ENCODE assay signal across 1 cellular context in genomic region chr7:158587425-158588084, GRCh38.
TF ChIP-seq lines count a peak whose summit lies in the region.

PTPRN2 (minus strand) TSS chr7:158587823.

TF ChIP-seq in HepG2, 621 proteins besides CTCF, POLR2A, EP300 and RAD21 (continued from another document and continues in another):
- no peak for TF ChIP-seq KLF16 (CRISPR knock-in tag; IDR thresholded peaks at IDR 0.05)
- no peak for TF ChIP-seq KLF13 (CRISPR knock-in tag; IDR thresholded peaks at IDR 0.05)
- no peak for TF ChIP-seq TEAD3 (CRISPR knock-in tag; optimal IDR thresholded peaks at IDR 0.05; ENCODE audit: borderline replicate concordance)
- TF ChIP-seq NR1H2 (CRISPR knock-in tag; IDR thresholded peaks at IDR 0.05; ENCODE audit: borderline replicate concordance, low read depth) = no peak
- no peak for TF ChIP-seq TCF7L2 (IDR thresholded peaks at IDR 0.05; ENCODE audit: low read depth, low read length)
- no peak for TF ChIP-seq ATF4 (CRISPR knock-in tag; IDR thresholded peaks at IDR 0.05)
- no peak for TF ChIP-seq ZBTB34 (CRISPR knock-in tag; IDR thresholded peaks at IDR 0.05)
- no peak for TF ChIP-seq MTF2 (CRISPR knock-in tag; IDR thresholded peaks at IDR 0.05; ENCODE audit: borderline replicate concordance)
- TF ChIP-seq CHD2 (IDR thresholded peaks at IDR 0.05; ENCODE audit: low read depth, low read length) = 0 out of 2 replicates have a peak, but pooled peaks have one; percentile 58
- no peak for TF ChIP-seq ZNF616 (CRISPR knock-in tag; IDR thresholded peaks at IDR 0.05; ENCODE audit: low read depth)
- no peak for TF ChIP-seq MAZ (IDR thresholded peaks at IDR 0.05; ENCODE audit: borderline replicate concordance, low read depth, low read length)
- no peak for TF ChIP-seq MAZ (CRISPR knock-in tag; IDR thresholded peaks at IDR 0.05; ENCODE audit: low read depth)
- TF ChIP-seq ZBTB25 (CRISPR knock-in tag; IDR thresholded peaks at IDR 0.05) = no peak
- TF ChIP-seq HNF1B (CRISPR knock-in tag; IDR thresholded peaks at IDR 0.05) = no peak
- TF ChIP-seq ZBTB43 (CRISPR knock-in tag; conservative IDR thresholded peaks at IDR 0.05) = 0 out of 2 replicates have a peak, but pooled peaks have one; percentile 34
- TF ChIP-seq ERF (CRISPR knock-in tag; IDR thresholded peaks at IDR 0.05) = 0 out of 2 replicates have a peak, but pooled peaks have one; percentile 13
- peak; percentile 46; the same call in 1 of the 3 replicates for TF ChIP-seq MXI1 (IDR thresholded peaks at IDR 0.05; ENCODE audit: borderline replicate concordance, low read depth, low read length)
- TF ChIP-seq PAF1 (CRISPR knock-in tag; IDR thresholded peaks at IDR 0.05) = no peak
- no peak for TF ChIP-seq NR0B2 (CRISPR knock-in tag; IDR thresholded peaks at IDR 0.05)
- TF ChIP-seq ZNF546 (CRISPR knock-in tag; conservative IDR thresholded peaks at IDR 0.05) = no peak
- TF ChIP-seq SALL1 (CRISPR knock-in tag; IDR thresholded peaks at IDR 0.05) = no peak
- TF ChIP-seq NRL (CRISPR knock-in tag; IDR thresholded peaks at IDR 0.05; ENCODE audit: borderline replicate concordance) = no peak
- TF ChIP-seq YEATS4 (CRISPR knock-in tag; IDR thresholded peaks at IDR 0.05; ENCODE audit: borderline replicate concordance) = peak; percentile 31; the same call in 1 of the 2 replicates
- 0 out of 2 replicates have a peak, but pooled peaks have one; percentile 13 for TF ChIP-seq ZNF329 (CRISPR knock-in tag; IDR thresholded peaks at IDR 0.05; ENCODE audit: low read depth)
- no peak for TF ChIP-seq DR1 (CRISPR knock-in tag; IDR thresholded peaks at IDR 0.05)
- TF ChIP-seq IKZF4 (CRISPR knock-in tag; IDR thresholded peaks at IDR 0.05; ENCODE audit: borderline replicate concordance, low read depth, not compliant biosample characterization) = no peak
- TF ChIP-seq ZSCAN29 (CRISPR knock-in tag; conservative IDR thresholded peaks at IDR 0.05) = no peak
- TF ChIP-seq REST (IDR thresholded peaks at IDR 0.05; ENCODE audit: borderline replicate concordance in 1 of 2, low read depth in 1 of 2, low read length in 2 of 2) = peak in 1 of 2 experiments; percentile 90; a peak in 2 of 4 replicates
- TF ChIP-seq HOXA5 (CRISPR knock-in tag; IDR thresholded peaks at IDR 0.05) = 0 out of 2 replicates have a peak, but pooled peaks have one; percentile 41
- TF ChIP-seq MAX (IDR thresholded peaks at IDR 0.05) = peak; percentile 34; the same call in 1 of the 2 replicates
- no peak for TF ChIP-seq ZBTB21 (CRISPR knock-in tag; IDR thresholded peaks at IDR 0.05)
- TF ChIP-seq ZNF260 (CRISPR knock-in tag; IDR thresholded peaks at IDR 0.05; ENCODE audit: borderline replicate concordance, low read depth) = no peak
- no peak for TF ChIP-seq CCDC6 (CRISPR knock-in tag; IDR thresholded peaks at IDR 0.05)
- no peak for TF ChIP-seq ZNF326 (CRISPR knock-in tag; IDR thresholded peaks at IDR 0.05; ENCODE audit: borderline replicate concordance)
- TF ChIP-seq TEF (CRISPR knock-in tag; IDR thresholded peaks at IDR 0.05) = no peak
- TF ChIP-seq MZF1 (CRISPR knock-in tag; IDR thresholded peaks at IDR 0.05; ENCODE audit: borderline replicate concordance) = no peak
- TF ChIP-seq ZBTB7A (CRISPR knock-in tag; IDR thresholded peaks at IDR 0.05) = no peak
- no peak for TF ChIP-seq ZNF629 (CRISPR knock-in tag; conservative IDR thresholded peaks at IDR 0.05)
- TF ChIP-seq ZNF556 (CRISPR knock-in tag; IDR thresholded peaks at IDR 0.05; ENCODE audit: borderline replicate concordance) = no peak
- TF ChIP-seq KAT2B (IDR thresholded peaks at IDR 0.05; ENCODE audit: borderline replicate concordance, low read depth, low read length) = no peak
- TF ChIP-seq YY1 (IDR thresholded peaks at IDR 0.05; ENCODE audit: insufficient read depth, insufficient replicate concordance, low read depth, low read length) = peak; percentile 59
- TF ChIP-seq KDM1A (CRISPR knock-in tag; IDR thresholded peaks at IDR 0.05) = no peak
- TF ChIP-seq ZSCAN30 (CRISPR knock-in tag; IDR thresholded peaks at IDR 0.05) = no peak
- no peak for TF ChIP-seq POLR2G (IDR thresholded peaks at IDR 0.05; ENCODE audit: low read depth, low read length)
- peak; percentile 81; the same call in 1 of the 2 replicates for TF ChIP-seq MEIS2 (CRISPR knock-in tag; IDR thresholded peaks at IDR 0.05)
- peak; percentile 57; the same call in 1 of the 2 replicates for TF ChIP-seq SP4 (CRISPR knock-in tag; IDR thresholded peaks at IDR 0.05)
- TF ChIP-seq ZNF460 (CRISPR knock-in tag; IDR thresholded peaks at IDR 0.05; ENCODE audit: borderline replicate concordance) = no peak
- TF ChIP-seq SAP130 (CRISPR knock-in tag; IDR thresholded peaks at IDR 0.05; ENCODE audit: low read depth) = peak; percentile 63; the same call in 1 of the 2 replicates
- no peak for TF ChIP-seq ZFP1 (CRISPR knock-in tag; IDR thresholded peaks at IDR 0.05)
- no peak for TF ChIP-seq FOSL1 (CRISPR knock-in tag; IDR thresholded peaks at IDR 0.05; ENCODE audit: borderline replicate concordance)
- TF ChIP-seq ZMYM4 (CRISPR knock-in tag; IDR thresholded peaks at IDR 0.05) = 0 out of 2 replicates have a peak, but pooled peaks have one; percentile 13
- peak; percentile 19; the same call in 1 of the 2 replicates for TF ChIP-seq ARID4A (CRISPR knock-in tag; IDR thresholded peaks at IDR 0.05; ENCODE audit: borderline replicate concordance)
- TF ChIP-seq ZSCAN20 (CRISPR knock-in tag; IDR thresholded peaks at IDR 0.05; ENCODE audit: borderline replicate concordance) = no peak
- no peak for TF ChIP-seq HCFC1 (IDR thresholded peaks at IDR 0.05; ENCODE audit: low read depth, low read length)
- no peak for TF ChIP-seq SP1 (IDR thresholded peaks at IDR 0.05)
- TF ChIP-seq SP1 (CRISPR knock-in tag; IDR thresholded peaks at IDR 0.05) = peak; percentile 73
- no peak for TF ChIP-seq PAWR (CRISPR knock-in tag; IDR thresholded peaks at IDR 0.05; ENCODE audit: borderline replicate concordance)
